Comparison of ENCODE assay signal across 21 cellular contexts in the genomic region with DNA sequence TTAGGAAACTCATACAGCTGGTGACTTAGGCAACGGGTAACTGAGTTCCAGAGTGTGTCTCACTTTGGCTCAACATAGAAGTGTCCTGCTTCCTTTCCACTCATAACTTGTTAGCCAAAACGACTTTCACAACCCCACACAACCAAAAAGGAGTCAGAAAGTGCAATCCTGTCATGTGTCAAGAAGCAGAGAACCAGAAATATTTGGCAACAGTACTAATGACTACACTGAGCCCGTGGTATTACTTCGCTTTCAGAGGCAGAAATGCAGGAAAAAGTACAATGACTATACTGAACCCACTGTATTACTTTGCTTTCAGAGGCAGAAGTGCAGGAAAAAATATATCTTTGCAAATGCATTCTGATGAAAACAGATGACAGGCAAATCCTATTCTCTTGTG.
"Had no signal": no experiment of that assay in that cellular context is flagged by ENCODE, and none has a peak within 500 bp of the region (broad histone marks: within the 10 kb centered on the region; RNA-seq: fewer than 3 reads in every experiment).

No MANE protein-coding gene starts in this region.

- H3K4me3 ChIP-seq: adrenal gland had no signal

- H3K9me3 ChIP-seq: adrenal gland had no signal

- ATAC-seq: activated CD4-positive, CD25-positive, alpha-beta regulatory T cell treated with anti-CD3 and anti-CD28 coated beads, Interleukin-2, amount 50 U/mL, for 24 hours; activated CD8-positive, alpha-beta T cell treated with anti-CD3 and anti-CD28 coated beads for 36 hours; PC-3 had no signal

- H3K27ac ChIP-seq: adrenal gland had no signal

- H3K36me3 ChIP-seq: adrenal gland had no signal

- DNase-seq: activated CD4-positive, alpha-beta T cell treated with anti-CD3 and anti-CD28 coated beads for 4 hours; activated CD8-positive, alpha-beta memory T cell treated with anti-CD3 and anti-CD28 coated beads, Interleukin-2, amount 50 U/mL, for 4 hours; activated CD8-positive, alpha-beta T cell treated with anti-CD3 and anti-CD28 coated beads for 36 hours; activated naive CD4-positive, alpha-beta T cell treated with anti-CD3 and anti-CD28 coated beads, Interleukin-2, amount 50 U/mL, for 16 hours; activated naive CD8-positive, alpha-beta T cell treated with anti-CD3 and anti-CD28 coated beads, Interleukin-2, amount 10 ng/mL, durations not matched to agents 7 days and 5 days; adrenal gland; anterior cingulate cortex; Kasumi-1; KBM-7; NCI-H1092; NCI-H1417; NCI-H1930; NCI-H2171; NCI-H345; NCI-H510A; NCI-H526 treated with DMSO at 0.1 percent for 48 hours; NCI-H82; PC-3; SHP77 treated with DMSO at 0.1 percent for 48 hours had no signal

- FAIRE-seq: RCC 7860 had no signal

- H3K27me3 ChIP-seq: adrenal gland had no signal

- H3K4me1 ChIP-seq: adrenal gland had no signal
